In genomic region chr21:44377922-44378645, GRCh38 we compare ENCODE assay signal across 1 cellular context.
TF ChIP-seq lines count a peak whose summit lies in the region.

No MANE protein-coding gene starts in this region.

TF ChIP-seq in SK-N-SH treated with all-trans-retinoic acid at 6 μM for 48 hours, 23 proteins besides CTCF, POLR2A, EP300 and RAD21 (continued from another document):
- TF ChIP-seq, protein P1, sequence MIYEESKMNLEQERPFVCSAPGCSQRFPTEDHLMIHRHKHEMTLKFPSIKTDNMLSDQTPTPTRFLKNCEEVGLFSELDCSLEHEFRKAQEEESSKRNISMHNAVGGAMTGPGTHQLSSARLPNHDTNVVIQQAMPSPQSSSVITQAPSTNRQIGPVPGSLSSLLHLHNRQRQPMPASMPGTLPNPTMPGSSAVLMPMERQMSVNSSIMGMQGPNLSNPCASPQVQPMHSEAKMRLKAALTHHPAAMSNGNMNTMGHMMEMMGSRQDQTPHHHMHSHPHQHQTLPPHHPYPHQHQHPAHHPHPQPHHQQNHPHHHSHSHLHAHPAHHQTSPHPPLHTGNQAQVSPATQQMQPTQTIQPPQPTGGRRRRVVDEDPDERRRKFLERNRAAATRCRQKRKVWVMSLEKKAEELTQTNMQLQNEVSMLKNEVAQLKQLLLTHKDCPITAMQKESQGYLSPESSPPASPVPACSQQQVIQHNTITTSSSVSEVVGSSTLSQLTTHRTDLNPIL (CRISPR knock-in tag; IDR thresholded peaks at IDR 0.05; ENCODE audit: low read depth) = no peak
- TF ChIP-seq BACH2 (CRISPR knock-in tag; IDR thresholded peaks at IDR 0.05; ENCODE audit: borderline replicate concordance) = no peak
- no peak for TF ChIP-seq ZNF8 (CRISPR knock-in tag; IDR thresholded peaks at IDR 0.05)
- no peak for TF ChIP-seq CSRNP3 (CRISPR knock-in tag; IDR thresholded peaks at IDR 0.05)
